In the genomic region with DNA sequence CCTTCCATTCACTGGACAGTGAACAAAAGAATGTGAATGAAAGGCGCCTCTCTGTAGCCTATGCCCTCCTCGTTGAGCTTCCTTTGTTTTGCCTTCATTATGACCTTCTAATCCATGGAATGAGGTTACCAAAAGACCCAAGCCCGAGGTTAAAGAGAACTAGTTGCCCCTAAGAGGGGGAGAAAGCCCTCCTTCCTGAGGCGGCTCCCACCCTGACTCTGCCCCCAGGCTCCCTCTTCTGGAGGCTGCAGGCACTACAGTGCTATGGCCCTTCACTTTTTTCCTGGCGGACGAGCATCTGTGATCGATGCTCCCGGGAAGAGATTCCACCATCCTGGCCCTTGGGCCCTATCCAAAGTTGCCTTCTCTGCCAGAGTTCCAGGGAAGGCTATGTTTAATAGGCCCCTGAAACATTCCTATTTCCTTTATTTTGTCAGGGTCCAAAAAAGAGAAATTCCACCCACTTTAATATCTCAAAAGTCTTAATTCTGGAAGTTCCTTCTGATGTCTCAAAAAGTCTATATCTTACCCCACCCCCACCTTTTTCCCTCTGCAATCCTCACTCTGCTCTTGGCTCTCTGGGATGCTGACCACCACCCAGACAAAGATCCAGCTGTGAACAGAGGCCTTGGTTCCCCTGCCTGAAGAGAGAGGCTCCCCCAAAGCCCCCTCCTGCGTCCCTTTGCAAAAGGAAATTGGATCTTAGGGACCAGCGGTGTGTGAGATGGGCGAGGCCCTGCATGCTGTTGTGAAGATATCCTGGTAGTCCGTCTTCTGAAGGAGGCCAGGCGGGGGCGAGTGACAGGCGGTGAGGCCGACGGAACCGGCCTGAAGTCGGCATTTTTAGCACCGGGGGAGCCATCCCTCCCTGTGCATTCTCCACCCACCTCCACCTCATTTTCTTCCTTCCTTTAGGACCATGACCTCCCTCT, we compare ENCODE assay signal across 9 cellular contexts.
A peak's percentile ranks its signal among the peaks of the same experiment; 100 is the strongest.
DNase-seq lines count a peak whose midpoint lies in the region; ATAC-seq, FAIRE-seq and TF ChIP-seq lines count a peak whose summit lies in the region.
"Had no signal": no experiment of that assay in that cellular context is flagged by ENCODE, and none has a peak within 500 bp of the region (broad histone marks: within the 10 kb centered on the region; RNA-seq: fewer than 3 reads in every experiment).

No MANE protein-coding gene starts in this region.

- peaks cover 0 to 6% of the 10 kb centered on the region in 2 donors for H3K36me3 ChIP-seq in gastroesophageal sphincter

- no peak overlapping the region for H3K4me3 Mint-ChIP-seq in CD14-positive monocyte
- no peak overlapping the region for H3K4me3 Mint-ChIP-seq in activated T-helper 17 cell treated with anti-CD3 and anti-CD28 coated beads, Interleukin-2, amount 50 U/mL, for 72 hours

- no peak for FAIRE-seq in RCC 7860 (lab: Jason Lieb, UNC)

- H3K4me1 Mint-ChIP-seq in CD14-positive monocyte: peaks cover 2% of the 10 kb centered on the region
- no peaks in the 10 kb centered on the region for H3K4me1 Mint-ChIP-seq in activated T-helper 17 cell treated with anti-CD3 and anti-CD28 coated beads, Interleukin-2, amount 50 U/mL, for 72 hours
- H3K4me1 Mint-ChIP-seq: IgD-negative memory B cell had no signal

- 15 to 67% methylated on average over 8 to 13 of the region's 20 CpGs for WGBS in gastroesophageal sphincter (ENCODE audit: low coverage in 1 of 2), 2 donors
- 67 to 68% methylated on average over 18 to 20 of the region's 20 CpGs for WGBS in lower leg skin, 2 donors

- peaks cover 0 to 50% (median 9%) of the 10 kb centered on the region in 3 donors for H3K4me1 ChIP-seq in gastroesophageal sphincter

- H3K27me3 Mint-ChIP-seq in CD14-positive monocyte (ENCODE audit: low read depth in 3 of 3): peaks cover 11 to 21% (median 16%) of the 10 kb centered on the region in 3 donors
- peaks cover 18% of the 10 kb centered on the region for H3K27me3 Mint-ChIP-seq in activated T-helper 17 cell treated with anti-CD3 and anti-CD28 coated beads, Interleukin-2, amount 50 U/mL, for 72 hours

- TF ChIP-seq EP300 in gastroesophageal sphincter (IDR thresholded peaks at IDR 0.05): no peak

- no peak overlapping the region for H3K27ac Mint-ChIP-seq in CD14-positive monocyte
- H3K27ac Mint-ChIP-seq in activated T-helper 17 cell treated with anti-CD3 and anti-CD28 coated beads, Interleukin-2, amount 50 U/mL, for 72 hours: no peak overlapping the region
- H3K27ac Mint-ChIP-seq: IgD-negative memory B cell had no signal

- H3K36me3 Mint-ChIP-seq in CD14-positive monocyte: no peaks in the 10 kb centered on the region
- H3K36me3 Mint-ChIP-seq in activated T-helper 17 cell treated with anti-CD3 and anti-CD28 coated beads, Interleukin-2, amount 50 U/mL, for 72 hours (ENCODE audit: low read depth): no peaks in the 10 kb centered on the region

- intact Hi-C loops in CD14-positive monocyte (cut with micrococcal nuclease) (no loop called here), posterior cingulate gyrus (cut with DNase I) (loop anchor here (5.0 kb wide), 2 partner anchors 257 to 387 kb away; no protein-coding TSS in a partner anchor), lower leg skin (cut with DNase I; ENCODE audit: low total_unique reads) (loop anchor here (5.0 kb wide), 1 partner anchor 397 kb away; a partner anchor contains a TSS)

- TF ChIP-seq POLR2A in gastroesophageal sphincter (IDR thresholded peaks at IDR 0.05): no peak
- TF ChIP-seq POLR2A in lower leg skin (IDR thresholded peaks at IDR 0.05): no peak

- DNase-seq in CD14-positive monocyte (ENCODE audit: low spot score) (no peak), NCI-H69 (lab: John Stamatoyannopoulos, UW) (peak; percentile 54), posterior cingulate gyrus (peak; percentile 54 to 95 (median 78)), lower leg skin (ENCODE audit: low spot score in 2 of 2) (no peak), RCC 7860 (ENCODE audit: low spot score) (no peak)

- no peak overlapping the region for H3K4me3 ChIP-seq in gastroesophageal sphincter
- H3K4me3 ChIP-seq in lower leg skin (ENCODE audit: low read depth, poor library complexity, severe bottlenecking): no peak overlapping the region

- TF ChIP-seq CTCF in CD14-positive monocyte (IDR thresholded peaks at IDR 0.05) (peak; percentile 94), gastroesophageal sphincter (IDR thresholded peaks at IDR 0.05) (peak in 3 of 4 experiments; percentile 74 to 92 (median 76)), lower leg skin (IDR thresholded peaks at IDR 0.05) (no peak)

- peak; percentile 52 for ATAC-seq in GM21526 (IDR thresholded peaks at IDR 0.05; ENCODE audit: low FRiP score, unreplicated experiment)
- peak; percentile 43 for ATAC-seq in activated T-helper 17 cell treated with anti-CD3 and anti-CD28 coated beads, Interleukin-2, amount 50 U/mL, for 72 hours (replicated peaks)
- peak; percentile 28 for ATAC-seq in gastroesophageal sphincter

- H3K9me3 ChIP-seq in gastroesophageal sphincter: no peaks in the 10 kb centered on the region

- peaks cover 0 to 1% (median 0%) of the 10 kb centered on the region in 7 donors for H3K9me3 Mint-ChIP-seq in CD14-positive monocyte
- no peaks in the 10 kb centered on the region for H3K9me3 Mint-ChIP-seq in activated T-helper 17 cell treated with anti-CD3 and anti-CD28 coated beads, Interleukin-2, amount 50 U/mL, for 72 hours

- H3K27ac ChIP-seq in gastroesophageal sphincter: no peak overlapping the region

- H3K27me3 ChIP-seq in gastroesophageal sphincter: no peaks in the 10 kb centered on the region

Comparison
In these comparisons a context has a peak if more than half of its experiments do, and no peak if none do; other contexts are left out.
1. DNase-seq: peak in NCI-H69 (single experiment) and posterior cingulate gyrus (10 of 10); none in CD14-positive monocyte (single experiment), lower leg skin (0 of 2) and RCC 7860 (single experiment).
2. CTCF ChIP-seq: peak in CD14-positive monocyte (single experiment) and gastroesophageal sphincter (3 of 4); none in lower leg skin (0 of 3).
3. intact Hi-C loops: an anchor here in posterior cingulate gyrus (5.0 kb wide) and lower leg skin (5.0 kb wide); none called in CD14-positive monocyte.
4. Peak in every context shown above with its lines, with median percentiles within 50 percentile points of each other: ATAC-seq.